Comparison of ENCODE assay signal across 12 cellular contexts in the genomic region with DNA sequence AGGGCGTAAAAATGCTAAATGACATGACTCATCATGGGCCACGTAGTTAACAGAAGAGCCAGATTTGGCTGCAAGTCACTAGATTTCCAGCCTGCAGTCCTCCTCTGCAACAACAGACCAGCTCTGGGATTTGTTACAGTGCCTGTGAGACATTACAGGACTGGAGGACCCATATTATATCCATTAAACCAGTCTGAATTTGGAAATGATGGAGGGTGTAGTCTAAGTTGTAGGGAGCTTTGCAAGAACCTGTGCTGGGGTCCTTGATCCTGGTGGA. TPM values are rescaled to one million over a fixed set of nuclear protein-coding genes. Genes with fewer than 3 reads are reported as not detected.
A peak's percentile ranks its signal among the peaks of the same experiment; 100 is the strongest.
DNase-seq lines count a peak whose midpoint lies in the region; ATAC-seq and TF ChIP-seq lines count a peak whose summit lies in the region.
"Had no signal": no experiment of that assay in that cellular context is flagged by ENCODE, and none has a peak within 500 bp of the region (broad histone marks: within the 10 kb centered on the region; RNA-seq: fewer than 3 reads in every experiment).

No MANE protein-coding gene starts in this region.

- peaks cover 34% of the 10 kb centered on the region for H3K4me1 Mint-ChIP-seq in activated CD4-positive, alpha-beta T cell treated with anti-CD3 and anti-CD28 coated beads, Interleukin-2, amount 10 ng/mL, durations not matched to agents 24 days and 14 days
- H3K4me1 Mint-ChIP-seq: memory B cell had no signal

- peaks cover 10 to 50% (median 20%) of the 10 kb centered on the region in 4 donors for H3K4me1 ChIP-seq in transverse colon

- no peak overlapping the region for H3K4me3 Mint-ChIP-seq in activated CD4-positive, alpha-beta T cell treated with anti-CD3 and anti-CD28 coated beads, Interleukin-2, amount 10 ng/mL, durations not matched to agents 24 days and 14 days
- H3K4me3 Mint-ChIP-seq: activated naive CD4-positive, alpha-beta T cell treated with anti-CD3 and anti-CD28 coated beads, Interleukin-2, amount 50 U/mL, for 24 hours; memory B cell had no signal

- peak overlapping the region; percentile 74 to 80 (median 77) for H3K27ac ChIP-seq in transverse colon
- H3K27ac ChIP-seq: SJCRH30 had no signal

- H3K9me3 ChIP-seq in transverse colon, result no peaks in the 10 kb centered on the region
- H3K9me3 ChIP-seq: SJCRH30 had no signal

- H3K36me3 Mint-ChIP-seq in activated CD4-positive, alpha-beta T cell treated with anti-CD3 and anti-CD28 coated beads, Interleukin-2, amount 10 ng/mL, durations not matched to agents 24 days and 14 days (ENCODE audit: low read depth), result peaks cover 2% of the 10 kb centered on the region
- H3K36me3 Mint-ChIP-seq: activated naive CD4-positive, alpha-beta T cell treated with anti-CD3 and anti-CD28 coated beads, Interleukin-2, amount 50 U/mL, for 24 hours; memory B cell had no signal

- H3K27ac Mint-ChIP-seq in activated CD4-positive, alpha-beta T cell treated with anti-CD3 and anti-CD28 coated beads, Interleukin-2, amount 10 ng/mL, durations not matched to agents 24 days and 14 days, result peak overlapping the region; percentile 13
- H3K27ac Mint-ChIP-seq: activated naive CD4-positive, alpha-beta T cell treated with anti-CD3 and anti-CD28 coated beads, Interleukin-2, amount 50 U/mL, for 24 hours; memory B cell had no signal

- no peaks in the 10 kb centered on the region for H3K27me3 Mint-ChIP-seq in activated CD4-positive, alpha-beta T cell treated with anti-CD3 and anti-CD28 coated beads, Interleukin-2, amount 10 ng/mL, durations not matched to agents 24 days and 14 days
- H3K27me3 Mint-ChIP-seq: activated naive CD4-positive, alpha-beta T cell treated with anti-CD3 and anti-CD28 coated beads, Interleukin-2, amount 50 U/mL, for 24 hours had no signal

- intact Hi-C loops in activated CD4-positive, alpha-beta T cell treated with anti-CD3 and anti-CD28 coated beads, Interleukin-2, amount 10 ng/mL, durations not matched to agents 24 days and 14 days (cut with micrococcal nuclease), result loop anchor here (1.0 to 5.0 kb wide), 5 partner anchors 14 to 119 kb away; a partner anchor contains a TSS
- intact Hi-C loops in transverse colon (cut with DNase I; ENCODE audit: low total_unique reads), result no loop called here

- 28 to 43% methylated on average over 2 of the region's 2 CpGs for WGBS in transverse colon (ENCODE audit: low coverage in 1 of 2), 2 donors

- no peak for ATAC-seq in HG03439 (IDR thresholded peaks at IDR 0.05; ENCODE audit: unreplicated experiment)

- in situ Hi-C loops in transverse colon (cut with MboI; ENCODE audit: low pct_ligation_motif_present in 1 of 4, low pct_unique_long_range_greater_than_20kb in 1 of 4, low sequenced_read_pairs in 3 of 4), result no loop called here

- no peak for TF ChIP-seq EP300 in transverse colon (IDR thresholded peaks at IDR 0.05; ENCODE audit: low read depth)

- TF ChIP-seq CTCF in cardiac fibroblast (IDR thresholded peaks at IDR 0.05; ENCODE audit: low read depth, low read length) (no peak), kidney epithelial cell (IDR thresholded peaks at IDR 0.05; ENCODE audit: insufficient read depth, low read length, poor library complexity, severe bottlenecking) (no peak), transverse colon (IDR thresholded peaks at IDR 0.05) (no peak)

- TF ChIP-seq POLR2A in transverse colon (IDR thresholded peaks at IDR 0.05), result no peak

- no peaks in the 10 kb centered on the region for H3K9me3 Mint-ChIP-seq in activated CD4-positive, alpha-beta T cell treated with anti-CD3 and anti-CD28 coated beads, Interleukin-2, amount 10 ng/mL, durations not matched to agents 24 days and 14 days
- H3K9me3 Mint-ChIP-seq: activated naive CD4-positive, alpha-beta T cell treated with anti-CD3 and anti-CD28 coated beads, Interleukin-2, amount 50 U/mL, for 24 hours; memory B cell had no signal

- H3K4me3 ChIP-seq in cardiac fibroblast (replicated peaks in 1 of 2; ENCODE audit: low read depth in 2 of 2, low read length in 2 of 2) (no peak overlapping the region), kidney epithelial cell (ENCODE audit: low read depth, low read length) (no peak overlapping the region), transverse colon (no peak overlapping the region)
- H3K4me3 ChIP-seq: SJCRH30 had no signal

- no peak for DNase-seq in activated CD4-positive, alpha-beta T cell treated with anti-CD3 and anti-CD28 coated beads, Interleukin-2, amount 10 ng/mL, durations not matched to agents 24 days and 14 days
- no peak for DNase-seq in activated CD4-positive, alpha-beta T cell treated with anti-CD3 and anti-CD28 coated beads, Interleukin-2, amount 50 U/mL, for 1 hour
- DNase-seq in cardiac fibroblast (ENCODE audit: low read depth in 2 of 2) (peak; percentile 93 to 94), kidney epithelial cell (ENCODE audit: low read depth) (peak; percentile 44), transverse colon (no peak), NCI-H2081 (lab: John Stamatoyannopoulos, UW) (no peak)
- no peak for DNase-seq in effector CD8-positive, alpha-beta T cell (lab: John Stamatoyannopoulos, UW)
- DNase-seq: AML-193, SJCRH30 had no signal

- no peaks in the 10 kb centered on the region for H3K36me3 ChIP-seq in kidney epithelial cell (ENCODE audit: control insufficient read depth, insufficient read depth, low read length)
- no peaks in the 10 kb centered on the region for H3K36me3 ChIP-seq in transverse colon
- H3K36me3 ChIP-seq: SJCRH30 had no signal

- H3K27me3 ChIP-seq in kidney epithelial cell (ENCODE audit: control insufficient read depth, insufficient read depth, low read length) (no peaks in the 10 kb centered on the region), transverse colon (no peaks in the 10 kb centered on the region)
- H3K27me3 ChIP-seq: SJCRH30 had no signal

RNA-seq across cellular contexts. Expression of a gene that starts 10.8 kb away (rescaled TPM):
- 1.2 and 2.3 TPM in 2 replicates for total RNA-seq in activated CD4-positive, alpha-beta T cell treated with anti-CD3 and anti-CD28 coated beads, Interleukin-2, amount 10 ng/mL, durations not matched to agents 24 days and 14 days
- 2.0 and 4.0 TPM in 2 replicates for total RNA-seq in kidney epithelial cell
- total RNA-seq in transverse colon, result 10 to 100 TPM in 2 of 4 donors, 1 to 10 TPM in 1, under 1 TPM in 1; 0.75 to 22.5 (median 10.2) TPM

RNA-seq across cellular contexts. Expression of a gene that starts 25.2 kb away (rescaled TPM):
- 154 and 160 TPM in 2 replicates for total RNA-seq in activated CD4-positive, alpha-beta T cell treated with anti-CD3 and anti-CD28 coated beads, Interleukin-2, amount 10 ng/mL, durations not matched to agents 24 days and 14 days
- total RNA-seq in kidney epithelial cell (197 and 205 TPM in 2 replicates), transverse colon (100 to 1,000 TPM in 3 of 4 donors, 10 to 100 TPM in 1; 82.8 to 354 (median 282) TPM)

Comparison
In these comparisons a context has a peak if more than half of its experiments do, and no peak if none do; other contexts are left out.
1. DNase-seq: peak in cardiac fibroblast (2 of 2) and kidney epithelial cell (single experiment); none in activated CD4-positive, alpha-beta T cell treated with anti-CD3 and anti-CD28 coated beads, Interleukin-2, amount 10 ng/mL, durations not matched to agents 24 days and 14 days (single experiment), activated CD4-positive, alpha-beta T cell treated with anti-CD3 and anti-CD28 coated beads, Interleukin-2, amount 50 U/mL, for 1 hour (single experiment), transverse colon (single experiment), NCI-H2081 (0 of 2) and effector CD8-positive, alpha-beta T cell (single experiment).